Comparison of ENCODE assay signal across 8 cellular contexts in the genomic region with DNA sequence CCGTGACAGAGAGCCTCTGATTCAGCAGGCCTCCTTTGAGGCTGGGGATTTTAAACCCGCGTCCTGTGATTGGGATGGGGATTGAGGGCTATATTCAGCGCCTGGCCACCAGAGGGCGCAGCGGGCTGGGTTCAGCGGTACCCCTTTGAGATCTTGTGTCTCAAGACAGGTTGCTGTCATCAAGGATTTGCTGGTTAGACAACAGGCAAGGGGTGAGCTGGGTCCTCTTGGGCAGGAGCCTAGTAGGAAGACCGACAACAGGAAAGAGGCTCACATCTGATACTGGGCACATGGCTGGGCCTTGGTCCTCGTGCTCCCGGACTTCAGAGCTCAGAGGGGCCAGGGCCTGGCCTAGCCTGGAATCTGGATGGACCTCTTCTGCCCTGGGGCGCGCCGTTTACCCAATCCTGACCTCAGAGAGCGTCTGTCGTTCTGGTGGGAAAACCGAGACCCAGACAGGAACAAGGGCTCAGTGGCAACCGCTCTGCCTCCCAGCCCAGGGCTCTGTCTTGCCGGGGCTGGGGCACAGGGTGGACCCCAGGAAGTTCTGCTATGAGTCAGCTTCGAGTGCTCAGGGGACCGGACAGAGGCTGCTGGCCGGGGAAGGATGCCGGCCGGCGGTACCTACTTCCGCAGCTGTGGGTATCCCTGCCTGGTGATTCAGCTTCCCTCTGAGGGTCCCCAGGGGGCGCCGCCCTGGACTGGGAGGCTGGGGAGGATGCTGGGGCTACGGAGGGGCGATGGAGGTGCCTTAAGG. TPM values are rescaled to one million over a fixed set of nuclear protein-coding genes. Genes with fewer than 3 reads are reported as not detected.
DNase-seq lines count a peak whose midpoint lies in the region; ATAC-seq and TF ChIP-seq lines count a peak whose summit lies in the region.

No MANE protein-coding gene starts in this region.

- H3K4me1 Mint-ChIP-seq in activated naive CD8-positive, alpha-beta T cell (ENCODE audit: low read depth), result peaks cover 19% of the 10 kb centered on the region

- H3K4me1 ChIP-seq in ovary (ENCODE audit: insufficient read depth) (peaks cover 15% of the 10 kb centered on the region), thymus (ENCODE audit: control insufficient read depth, insufficient read depth, low read length) (peaks cover 13% of the 10 kb centered on the region)

- H3K4me3 ChIP-seq in GM06990 (replicated peaks; ENCODE audit: low read depth, low read length) (peak overlapping the region; percentile 50), NB4 (ENCODE audit: low read depth, low read length) (no peak overlapping the region), ovary (peak overlapping the region; percentile 81), thymus (ENCODE audit: low read length) (peak overlapping the region; percentile 58)

- TF ChIP-seq POLR2A in NB4 (IDR thresholded peaks at IDR 0.05; ENCODE audit: extremely low read depth, insufficient read length), result no peak
- TF ChIP-seq POLR2A in ovary (IDR thresholded peaks at IDR 0.05), result no peak

- CTCF ChIA-PET in HEK293T (lab: Yijun Ruan, JAX), result interaction anchor here (0.5 to 4.0 kb wide), 22 partner anchors 8 to 842 kb away, joined by 3 to 45 read pairs (median 4); a partner anchor contains a TSS

- H3K36me3 Mint-ChIP-seq in activated naive CD8-positive, alpha-beta T cell, result peaks cover 6% of the 10 kb centered on the region

- H3K36me3 ChIP-seq in GM06990 (ENCODE audit: control insufficient read depth, insufficient read depth, low read length), result no peaks in the 10 kb centered on the region
- H3K36me3 ChIP-seq in ovary, result no peaks in the 10 kb centered on the region
- H3K36me3 ChIP-seq in thymus (ENCODE audit: control insufficient read depth, insufficient read depth), result no peaks in the 10 kb centered on the region

- H3K27me3 Mint-ChIP-seq in activated naive CD8-positive, alpha-beta T cell, result no peaks in the 10 kb centered on the region

- POLR2A ChIA-PET in HEK293T (lab: Yijun Ruan, JAX), result interaction anchor here (0.6 to 1.8 kb wide), 8 partner anchors 9 to 558 kb away, joined by 3 to 9 read pairs (median 4); a partner anchor contains a TSS

- H3K27ac ChIP-seq in ovary (peak overlapping the region; percentile 83 to 94), thymus (ENCODE audit: low read depth) (peak overlapping the region; percentile 86)

- DNase-seq in GM06990 (ENCODE audit: extremely low read depth, insufficient read length), result peak; percentile 86
- peak; percentile 93 for DNase-seq in HEK293T (ENCODE audit: extremely low spot score)
- peak; percentile 91 for DNase-seq in NB4 (ENCODE audit: low read depth)
- peak; percentile 93 for DNase-seq in Right ventricle myocardium inferior (ENCODE audit: missing footprints)
- peak; percentile 83 to 91 (median 89) for DNase-seq in ovary

- intact Hi-C loops in Right ventricle myocardium inferior (cut with DNase I), result loop anchor here (1.0 to 5.0 kb wide), 5 partner anchors 28 to 288 kb away; a partner anchor contains a TSS
- intact Hi-C loops in ovary (cut with DNase I), result loop anchor here in 3 of 4 donors (10.0 kb wide), 4 partner anchors 60 to 510 kb away; a partner anchor contains a TSS

- H3K27ac Mint-ChIP-seq in activated naive CD8-positive, alpha-beta T cell, result peak overlapping the region; percentile 80

- TF ChIP-seq CTCF in GM06990 (IDR thresholded peaks at IDR 0.05; ENCODE audit: insufficient read depth, low read length, poor library complexity, severe bottlenecking) (peak; percentile 95), NB4 (IDR thresholded peaks at IDR 0.05; ENCODE audit: low read depth, low read length) (peak; percentile 87), ovary (IDR thresholded peaks at IDR 0.05) (peak; percentile 89 to 97 (median 95))

- 9 to 18% (median 10%) methylated on average over 29 of the region's 29 CpGs for WGBS in ovary, 3 donors
- WGBS in thymus, result 8% methylated on average over 29 of the region's 29 CpGs

- ATAC-seq in SK-N-SH treated with all-trans-retinoic acid at 6 μM for 48 hours (peak; percentile 80), Right ventricle myocardium inferior (peak; percentile 70)

- H3K9me3 ChIP-seq in ovary (no peaks in the 10 kb centered on the region), thymus (ENCODE audit: control insufficient read depth) (no peaks in the 10 kb centered on the region)

- no peaks in the 10 kb centered on the region for H3K27me3 ChIP-seq in GM06990 (replicated peaks; ENCODE audit: control insufficient read depth, insufficient read depth, low read length)
- no peaks in the 10 kb centered on the region for H3K27me3 ChIP-seq in ovary
- H3K27me3 ChIP-seq in thymus (ENCODE audit: control insufficient read depth, insufficient read depth), result no peaks in the 10 kb centered on the region

- no peak for TF ChIP-seq EP300 in ovary (IDR thresholded peaks at IDR 0.05)

- H3K9me3 Mint-ChIP-seq in activated naive CD8-positive, alpha-beta T cell (ENCODE audit: low read depth), result no peaks in the 10 kb centered on the region

- peak overlapping the region; percentile 80 for H3K4me3 Mint-ChIP-seq in activated naive CD8-positive, alpha-beta T cell

TF ChIP-seq in HEK293T, 16 proteins besides CTCF, POLR2A, EP300 and RAD21:
- TF ChIP-seq FOXM1 (IDR thresholded peaks at IDR 0.05; ENCODE audit: borderline replicate concordance) (no peak), L3MBTL2 (conservative IDR thresholded peaks at IDR 0.05) (peak; percentile 26; the same call in 1 of the 2 replicates), FOXA1 (IDR thresholded peaks at IDR 0.05) (no peak)

TF ChIP-seq in SK-N-SH treated with all-trans-retinoic acid at 6 μM for 48 hours, 23 proteins besides CTCF, POLR2A, EP300 and RAD21:
- TF ChIP-seq, protein P1, sequence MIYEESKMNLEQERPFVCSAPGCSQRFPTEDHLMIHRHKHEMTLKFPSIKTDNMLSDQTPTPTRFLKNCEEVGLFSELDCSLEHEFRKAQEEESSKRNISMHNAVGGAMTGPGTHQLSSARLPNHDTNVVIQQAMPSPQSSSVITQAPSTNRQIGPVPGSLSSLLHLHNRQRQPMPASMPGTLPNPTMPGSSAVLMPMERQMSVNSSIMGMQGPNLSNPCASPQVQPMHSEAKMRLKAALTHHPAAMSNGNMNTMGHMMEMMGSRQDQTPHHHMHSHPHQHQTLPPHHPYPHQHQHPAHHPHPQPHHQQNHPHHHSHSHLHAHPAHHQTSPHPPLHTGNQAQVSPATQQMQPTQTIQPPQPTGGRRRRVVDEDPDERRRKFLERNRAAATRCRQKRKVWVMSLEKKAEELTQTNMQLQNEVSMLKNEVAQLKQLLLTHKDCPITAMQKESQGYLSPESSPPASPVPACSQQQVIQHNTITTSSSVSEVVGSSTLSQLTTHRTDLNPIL (CRISPR knock-in tag; IDR thresholded peaks at IDR 0.05; ENCODE audit: low read depth), result no peak
- TF ChIP-seq ESRRG (CRISPR knock-in tag; IDR thresholded peaks at IDR 0.05) (no peak), RARB (CRISPR knock-in tag; IDR thresholded peaks at IDR 0.05) (no peak), OSR1 (CRISPR knock-in tag; IDR thresholded peaks at IDR 0.05) (no peak), CSDC2 (CRISPR knock-in tag; IDR thresholded peaks at IDR 0.05) (no peak), ARNTL (CRISPR knock-in tag; IDR thresholded peaks at IDR 0.05; ENCODE audit: borderline replicate concordance, low read depth) (no peak)
- TF ChIP-seq, protein P2, sequence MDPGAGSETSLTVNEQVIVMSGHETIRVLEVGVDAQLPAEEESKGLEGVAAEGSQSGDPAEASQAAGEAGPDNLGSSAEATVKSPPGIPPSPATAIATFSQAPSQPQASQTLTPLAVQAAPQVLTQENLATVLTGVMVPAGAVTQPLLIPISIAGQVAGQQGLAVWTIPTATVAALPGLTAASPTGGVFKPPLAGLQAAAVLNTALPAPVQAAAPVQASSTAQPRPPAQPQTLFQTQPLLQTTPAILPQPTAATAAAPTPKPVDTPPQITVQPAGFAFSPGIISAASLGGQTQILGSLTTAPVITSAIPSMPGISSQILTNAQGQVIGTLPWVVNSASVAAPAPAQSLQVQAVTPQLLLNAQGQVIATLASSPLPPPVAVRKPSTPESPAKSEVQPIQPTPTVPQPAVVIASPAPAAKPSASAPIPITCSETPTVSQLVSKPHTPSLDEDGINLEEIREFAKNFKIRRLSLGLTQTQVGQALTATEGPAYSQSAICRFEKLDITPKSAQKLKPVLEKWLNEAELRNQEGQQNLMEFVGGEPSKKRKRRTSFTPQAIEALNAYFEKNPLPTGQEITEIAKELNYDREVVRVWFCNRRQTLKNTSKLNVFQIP (CRISPR knock-in tag; IDR thresholded peaks at IDR 0.05; ENCODE audit: borderline replicate concordance, low read depth), result no peak
TF ChIP-seq in SK-N-SH treated with all-trans-retinoic acid at 6 μM for 48 hours: peak in this region for 0.

RNA-seq across cellular contexts. Expression of a gene that starts 0.9 kb away (rescaled TPM):
- 5.0 TPM for total RNA-seq in Right ventricle myocardium inferior
- 1 to 10 TPM; 3.1 to 6.7 (median 3.7) TPM for total RNA-seq in ovary
- 1 to 10 TPM in 1 of 2 donors, under 1 TPM in 1; 0.90 to 3.0 TPM for polyA plus RNA-seq in ovary
- 1.2 TPM for polyA plus RNA-seq in thymus

RNA-seq across cellular contexts. Expression of a gene that starts 27.7 kb away (rescaled TPM):
- total RNA-seq in Right ventricle myocardium inferior (16.7 TPM), ovary (10 to 100 TPM in 4 of 7 donors, 1 to 10 TPM in 3; 5.1 to 33.9 (median 15.6) TPM)
- polyA plus RNA-seq in ovary (10 to 100 TPM; 13.4 to 27.9 TPM), thymus (10.2 TPM)

RNA-seq across cellular contexts. Expression of a gene that starts 33.0 kb away (rescaled TPM):
- total RNA-seq in Right ventricle myocardium inferior (2.8 TPM), ovary (10 to 100 TPM in 1 of 7 donors, 1 to 10 TPM in 6; 3.3 to 18.5 (median 5.7) TPM)
- polyA plus RNA-seq in ovary (1 to 10 TPM; 3.7 to 5.9 TPM), thymus (6.4 TPM)

RNA-seq across cellular contexts. Expression of a gene that starts 42.9 kb away (rescaled TPM):
- total RNA-seq in Right ventricle myocardium inferior (22.4 TPM), ovary (10 to 100 TPM; 29.0 to 82.3 (median 63.7) TPM)
- polyA plus RNA-seq in ovary (10 to 100 TPM; 50.1 to 62.5 TPM), thymus (48.7 TPM)
